8 cellular contexts compared by ENCODE assay signal in genomic region chr6:142300758-142301251, GRCh38. TPM values are rescaled to one million over a fixed set of nuclear protein-coding genes. Genes with fewer than 3 reads are reported as not detected.
DNase-seq lines count a peak whose midpoint lies in the region; ATAC-seq and TF ChIP-seq lines count a peak whose summit lies in the region.

No MANE protein-coding gene starts in this region.

- H3K9me3 ChIP-seq in right atrium auricular region = no peaks in the 10 kb centered on the region

- peaks cover 4% of the 10 kb centered on the region for H3K36me3 Mint-ChIP-seq in type B pancreatic cell

- H3K36me3 ChIP-seq in right atrium auricular region = no peaks in the 10 kb centered on the region

- H3K4me1 Mint-ChIP-seq in type B pancreatic cell (ENCODE audit: unreplicated experiment) = peaks cover 15% of the 10 kb centered on the region

- no peak for DNase-seq in Right ventricle myocardium inferior (ENCODE audit: missing footprints)
- no peak for DNase-seq in right atrium auricular region (ENCODE audit: low spot score)
- DNase-seq in astrocyte of the cerebellum (ENCODE audit: low read depth) = no peak
- DNase-seq in left lobe of liver (ENCODE audit: low spot score) = peak; percentile 62
- no peak for DNase-seq in type B pancreatic cell (ENCODE audit: extremely low spot score, unreplicated experiment)
- DNase-seq in DMS153 (lab: John Stamatoyannopoulos, UW) = no peak
- DNase-seq in inferior parietal cortex (ENCODE audit: extremely low spot score) = no peak
- no peak for DNase-seq in NK-92 treated with Interleukin-12 subunit alpha and Interleukin-12 subunit beta, amount 100 ng/mL, for 24 hours (lab: John Stamatoyannopoulos, UW)

- H3K4me3 Mint-ChIP-seq in type B pancreatic cell = peak overlapping the region; percentile 95

- TF ChIP-seq CTCF in right atrium auricular region (IDR thresholded peaks at IDR 0.05) (no peak), astrocyte of the cerebellum (IDR thresholded peaks at IDR 0.05; ENCODE audit: low read depth, low read length, missing control alignments) (no peak), type B pancreatic cell (conservative IDR thresholded peaks at IDR 0.05) (no peak)

- peak; percentile 25 for ATAC-seq in Right ventricle myocardium inferior
- peak; percentile 46 for ATAC-seq in left lobe of liver

- H3K9me3 Mint-ChIP-seq in type B pancreatic cell = no peaks in the 10 kb centered on the region

- in situ Hi-C loops in astrocyte of the cerebellum (cut with HindIII; ENCODE audit: low sequenced_read_pairs) = no loop called here

- H3K27me3 Mint-ChIP-seq in type B pancreatic cell = peaks cover 27% of the 10 kb centered on the region

- peaks cover 0 to 9% of the 10 kb centered on the region in 2 donors for H3K27me3 ChIP-seq in right atrium auricular region

- H3K27ac ChIP-seq in right atrium auricular region = peak overlapping the region in 1 of 2 donors; percentile 60

- peaks cover 0 to 10% of the 10 kb centered on the region in 2 donors for H3K4me1 ChIP-seq in right atrium auricular region

- peak overlapping the region; percentile 98 for H3K27ac Mint-ChIP-seq in type B pancreatic cell

- intact Hi-C loops in Right ventricle myocardium inferior (cut with DNase I) = no loop called here

- H3K4me3 ChIP-seq in right atrium auricular region (peak overlapping the region in 1 of 2 donors; percentile 63), astrocyte of the cerebellum (ENCODE audit: low read depth, low read length) (peak overlapping the region; percentile 64)

RNA-seq across cellular contexts. Expression of gene ADGRG6, which starts 1.0 kb away (rescaled TPM):
- 2.9 TPM for total RNA-seq in Right ventricle myocardium inferior
- 10 to 100 TPM in 1 of 2 donors, 1 to 10 TPM in 1; 9.2 to 20.6 TPM for total RNA-seq in right atrium auricular region
- total RNA-seq in left lobe of liver = 84.4 TPM
- 26.7 and 72.3 TPM in 2 replicates for total RNA-seq in type B pancreatic cell (ENCODE audit: low replicate concordance)
